ENCODE assay signal across 9 cellular contexts in genomic region chr5:73233461-73234151, GRCh38.
DNase-seq lines count a peak whose midpoint lies in the region; ATAC-seq and TF ChIP-seq lines count a peak whose summit lies in the region.
"Had no signal": no experiment of that assay in that cellular context is flagged by ENCODE, and none has a peak within 500 bp of the region (broad histone marks: within the 10 kb centered on the region; RNA-seq: fewer than 3 reads in every experiment).

No MANE protein-coding gene starts in this region.

- TF ChIP-seq CTCF in fibroblast of villous mesenchyme (IDR thresholded peaks at IDR 0.05; ENCODE audit: insufficient read depth, low read depth, low read length) (no peak), vagina (IDR thresholded peaks at IDR 0.05) (no peak)

- DNase-seq in activated naive CD4-positive, alpha-beta T cell treated with anti-CD3 and anti-CD28 coated beads, Interleukin-2, amount 10 ng/mL, durations not matched to agents 7 days and 5 days, result no peak
- DNase-seq in fibroblast of villous mesenchyme (ENCODE audit: low read depth) (no peak), vagina (ENCODE audit: extremely low spot score in 2 of 2) (no peak), KBM-7 (no peak), dedifferentiated amniotic fluid mesenchymal stem cell (ENCODE audit: extremely low spot score) (no peak)
- DNase-seq in naive thymus-derived CD8-positive, alpha-beta T cell, result no peak
- DNase-seq: NCI-H2029 treated with DMSO at 0.1 percent for 48 hours had no signal

- no peaks in the 10 kb centered on the region for H3K36me3 Mint-ChIP-seq in activated naive CD4-positive, alpha-beta T cell treated with anti-CD3 and anti-CD28 coated beads, Interleukin-2, amount 50 U/mL, for 24 hours
- H3K36me3 Mint-ChIP-seq in activated naive CD4-positive, alpha-beta T cell treated with anti-CD3 and anti-CD28 coated beads, Interleukin-2, amount 10 ng/mL, durations not matched to agents 7 days and 5 days, result no peaks in the 10 kb centered on the region
- H3K36me3 Mint-ChIP-seq in naive thymus-derived CD8-positive, alpha-beta T cell, result peaks cover 0 to 2% (median 0%) of the 10 kb centered on the region in 3 donors

- H3K27ac Mint-ChIP-seq in activated naive CD4-positive, alpha-beta T cell treated with anti-CD3 and anti-CD28 coated beads, Interleukin-2, amount 50 U/mL, for 24 hours, result no peak overlapping the region
- H3K27ac Mint-ChIP-seq in activated naive CD4-positive, alpha-beta T cell treated with anti-CD3 and anti-CD28 coated beads, Interleukin-2, amount 10 ng/mL, durations not matched to agents 7 days and 5 days, result no peak overlapping the region
- H3K27ac Mint-ChIP-seq in naive thymus-derived CD8-positive, alpha-beta T cell, result no peak overlapping the region

- POLR2A ChIA-PET in naive thymus-derived CD8-positive, alpha-beta T cell (lab: Charles Lee), result no interaction called here

- CTCF ChIA-PET in activated naive CD4-positive, alpha-beta T cell treated with anti-CD3 and anti-CD28 coated beads, Interleukin-2, amount 10 ng/mL, durations not matched to agents 7 days and 5 days (lab: Charles Lee), result no interaction called here

- intact Hi-C loops in vagina (cut with DNase I), result no loop called here

- H3K4me1 Mint-ChIP-seq in activated naive CD4-positive, alpha-beta T cell treated with anti-CD3 and anti-CD28 coated beads, Interleukin-2, amount 50 U/mL, for 24 hours, result peaks cover 26% of the 10 kb centered on the region
- peaks cover 17% of the 10 kb centered on the region for H3K4me1 Mint-ChIP-seq in activated naive CD4-positive, alpha-beta T cell treated with anti-CD3 and anti-CD28 coated beads, Interleukin-2, amount 10 ng/mL, durations not matched to agents 7 days and 5 days
- H3K4me1 Mint-ChIP-seq in naive thymus-derived CD8-positive, alpha-beta T cell, result peaks cover 8 to 34% (median 31%) of the 10 kb centered on the region in 4 donors

- TF ChIP-seq POLR2A in vagina (IDR thresholded peaks at IDR 0.05), result no peak

- in situ Hi-C loops in KBM-7 (cut with MboI; ENCODE audit: low pct_unique_long_range_greater_than_20kb, low sequenced_read_pairs), result no loop called here

- no peaks in the 10 kb centered on the region for H3K9me3 ChIP-seq in vagina

- H3K9me3 Mint-ChIP-seq in activated naive CD4-positive, alpha-beta T cell treated with anti-CD3 and anti-CD28 coated beads, Interleukin-2, amount 50 U/mL, for 24 hours, result no peaks in the 10 kb centered on the region
- no peaks in the 10 kb centered on the region for H3K9me3 Mint-ChIP-seq in activated naive CD4-positive, alpha-beta T cell treated with anti-CD3 and anti-CD28 coated beads, Interleukin-2, amount 10 ng/mL, durations not matched to agents 7 days and 5 days
- H3K9me3 Mint-ChIP-seq in naive thymus-derived CD8-positive, alpha-beta T cell, result no peaks in the 10 kb centered on the region

- H3K27me3 Mint-ChIP-seq in activated naive CD4-positive, alpha-beta T cell treated with anti-CD3 and anti-CD28 coated beads, Interleukin-2, amount 50 U/mL, for 24 hours, result peaks cover 55% of the 10 kb centered on the region
- peaks cover 83% of the 10 kb centered on the region for H3K27me3 Mint-ChIP-seq in activated naive CD4-positive, alpha-beta T cell treated with anti-CD3 and anti-CD28 coated beads, Interleukin-2, amount 10 ng/mL, durations not matched to agents 7 days and 5 days
- H3K27me3 Mint-ChIP-seq in naive thymus-derived CD8-positive, alpha-beta T cell, result peaks cover 41 to 89% (median 62%) of the 10 kb centered on the region in 5 donors

- no peaks in the 10 kb centered on the region for H3K36me3 ChIP-seq in vagina

- H3K4me3 Mint-ChIP-seq in activated naive CD4-positive, alpha-beta T cell treated with anti-CD3 and anti-CD28 coated beads, Interleukin-2, amount 50 U/mL, for 24 hours, result peak overlapping the region; percentile 78
- H3K4me3 Mint-ChIP-seq in activated naive CD4-positive, alpha-beta T cell treated with anti-CD3 and anti-CD28 coated beads, Interleukin-2, amount 10 ng/mL, durations not matched to agents 7 days and 5 days, result no peak overlapping the region
- peak overlapping the region; percentile 56 to 86 (median 72) for H3K4me3 Mint-ChIP-seq in naive thymus-derived CD8-positive, alpha-beta T cell

- H3K4me3 ChIP-seq in fibroblast of villous mesenchyme (ENCODE audit: low read depth, low read length) (peak overlapping the region; percentile 42), vagina (peak overlapping the region; percentile 30 to 41)

- H3K27ac ChIP-seq in vagina, result no peak overlapping the region

- peak; percentile 45 to 58 for ATAC-seq in naive thymus-derived CD8-positive, alpha-beta T cell
- ATAC-seq in GM19452 (IDR thresholded peaks at IDR 0.05; ENCODE audit: unreplicated experiment), result no peak

- peaks cover 24% of the 10 kb centered on the region for H3K4me1 ChIP-seq in vagina

- H3K27me3 ChIP-seq in vagina, result no peaks in the 10 kb centered on the region
